In the genomic region with DNA sequence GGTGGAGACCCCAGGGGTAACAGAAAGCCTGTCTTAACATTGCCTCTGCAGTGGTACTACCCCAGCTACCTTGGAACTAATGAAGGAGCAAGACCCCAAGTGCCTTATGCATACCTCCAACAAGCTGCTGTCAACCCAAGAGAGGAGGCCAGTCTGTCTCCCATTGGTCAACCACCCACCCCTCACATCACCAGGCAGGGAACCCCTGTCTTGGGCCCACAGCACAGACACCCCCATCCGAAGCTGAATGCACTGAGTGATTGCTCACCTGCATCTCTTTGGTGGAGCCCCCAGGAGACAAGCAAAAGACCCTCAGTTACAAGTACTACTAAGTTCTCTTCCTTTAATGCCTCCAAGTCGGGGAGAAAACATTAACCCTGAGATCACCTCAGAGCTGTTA, we compare ENCODE assay signal across 6 cellular contexts. TPM values are rescaled to one million over a fixed set of nuclear protein-coding genes. Genes with fewer than 3 reads are reported as not detected.
"Had no signal": no experiment of that assay in that cellular context is flagged by ENCODE, and none has a peak within 500 bp of the region (broad histone marks: within the 10 kb centered on the region; RNA-seq: fewer than 3 reads in every experiment).

No MANE protein-coding gene starts in this region.

RNA-seq across cellular contexts. Expression of a gene that starts 5.0 kb away (rescaled TPM):
- total RNA-seq: K562, M059J, PC-3, Peyer's patch, Right ventricle myocardium superior, SJSA1 had no signal

RNA-seq across cellular contexts. Expression of a gene that starts 5.2 kb away (rescaled TPM):
- total RNA-seq: K562, M059J, PC-3, Peyer's patch, Right ventricle myocardium superior, SJSA1 had no signal

RNA-seq across cellular contexts. Expression of a gene that starts 10.2 kb away (rescaled TPM):
- total RNA-seq: K562, M059J, PC-3, Peyer's patch, Right ventricle myocardium superior, SJSA1 had no signal

RNA-seq across cellular contexts. Expression of a gene that starts 15.9 kb away (rescaled TPM):
- total RNA-seq: K562, M059J, PC-3, Peyer's patch, Right ventricle myocardium superior, SJSA1 had no signal

RNA-seq across cellular contexts. Expression of a gene that starts 24.8 kb away (rescaled TPM):
- total RNA-seq: K562, M059J, PC-3, Peyer's patch, Right ventricle myocardium superior, SJSA1 had no signal
